In genomic region chr1:51310871-51311613, GRCh38 we compare ENCODE assay signal across 20 cellular contexts. TPM values are rescaled to one million over a fixed set of nuclear protein-coding genes. Genes with fewer than 3 reads are reported as not detected.
DNase-seq lines count a peak whose midpoint lies in the region; ATAC-seq, FAIRE-seq and TF ChIP-seq lines count a peak whose summit lies in the region.
"Had no signal": no experiment of that assay in that cellular context is flagged by ENCODE, and none has a peak within 500 bp of the region (broad histone marks: within the 10 kb centered on the region; RNA-seq: fewer than 3 reads in every experiment).

No MANE protein-coding gene starts in this region.

- TF ChIP-seq CTCF in endothelial cell of umbilical vein (IDR thresholded peaks at IDR 0.05; ENCODE audit: extremely low read depth in 1 of 2, insufficient read depth in 1 of 2, low read depth in 1 of 2, low read length in 2 of 2) (peak in 1 of 2 donors; percentile 23), ascending aorta (IDR thresholded peaks at IDR 0.05) (no peak), esophagus squamous epithelium (IDR thresholded peaks at IDR 0.05) (no peak)

- no peaks in the 10 kb centered on the region for H3K9me3 Mint-ChIP-seq in activated naive CD4-positive, alpha-beta T cell treated with anti-CD3 and anti-CD28 coated beads for 36 hours
- no peaks in the 10 kb centered on the region for H3K9me3 Mint-ChIP-seq in activated naive CD4-positive, alpha-beta T cell treated with anti-CD3 and anti-CD28 coated beads, Interleukin-2, amount 10 ng/mL, durations not matched to agents 7 days and 5 days
- no peaks in the 10 kb centered on the region for H3K9me3 Mint-ChIP-seq in stimulated activated naive B cell treated with anti-CD40 and anti-IgM and Interleukin-4, amounts not matched to agents 10 μg/mL and 1 μg/mL and 100 μg/mL, for 72 hours
- H3K9me3 Mint-ChIP-seq: activated T-helper 17 cell treated with anti-CD3 and anti-CD28 coated beads, Interleukin-2, amount 50 U/mL, for 72 hours; central memory CD8-positive, alpha-beta T cell; mesothelial cell of epicardium; neural crest cell had no signal

- no peak overlapping the region for H3K27ac ChIP-seq in endothelial cell of umbilical vein (ENCODE audit: insufficient read depth, low read depth, low read length)
- no peak overlapping the region for H3K27ac ChIP-seq in ascending aorta
- H3K27ac ChIP-seq in esophagus squamous epithelium = no peak overlapping the region
- H3K27ac ChIP-seq: adrenal gland had no signal

- no peak overlapping the region for H3K9ac ChIP-seq in endothelial cell of umbilical vein (replicated peaks; ENCODE audit: extremely low read depth, insufficient read depth, low read length)

- H3K27me3 Mint-ChIP-seq in activated naive CD4-positive, alpha-beta T cell treated with anti-CD3 and anti-CD28 coated beads for 36 hours (ENCODE audit: low read depth) = no peaks in the 10 kb centered on the region
- no peaks in the 10 kb centered on the region for H3K27me3 Mint-ChIP-seq in activated naive CD4-positive, alpha-beta T cell treated with anti-CD3 and anti-CD28 coated beads, Interleukin-2, amount 10 ng/mL, durations not matched to agents 7 days and 5 days
- H3K27me3 Mint-ChIP-seq in stimulated activated naive B cell treated with anti-CD40 and anti-IgM and Interleukin-4, amounts not matched to agents 10 μg/mL and 1 μg/mL and 100 μg/mL, for 72 hours = no peaks in the 10 kb centered on the region
- H3K27me3 Mint-ChIP-seq: activated T-helper 17 cell treated with anti-CD3 and anti-CD28 coated beads, Interleukin-2, amount 50 U/mL, for 72 hours; central memory CD8-positive, alpha-beta T cell had no signal

- H3K27me3 ChIP-seq in endothelial cell of umbilical vein (ENCODE audit: control insufficient read depth in 2 of 2, insufficient read depth in 2 of 2, low read length in 2 of 2) = no peaks in the 10 kb centered on the region
- H3K27me3 ChIP-seq in ascending aorta = no peaks in the 10 kb centered on the region
- no peaks in the 10 kb centered on the region for H3K27me3 ChIP-seq in esophagus squamous epithelium
- H3K27me3 ChIP-seq: adrenal gland had no signal

- H4K20me1 ChIP-seq in endothelial cell of umbilical vein (replicated peaks; ENCODE audit: control insufficient read depth, extremely low read depth, insufficient read depth, low read length) = no peaks in the 10 kb centered on the region

- H3K4me1 ChIP-seq in endothelial cell of umbilical vein (ENCODE audit: control insufficient read depth, extremely low read depth, insufficient read depth, low read length) (peaks cover 28% of the 10 kb centered on the region), ascending aorta (peaks cover 2 to 3% of the 10 kb centered on the region in 2 donors), esophagus squamous epithelium (peaks cover 21 to 33% (median 29%) of the 10 kb centered on the region in 3 donors)

- peak; percentile 82 to 89 for ATAC-seq in stimulated activated naive B cell treated with anti-CD40 and anti-IgM and Interleukin-4, amounts not matched to agents 10 μg/mL and 1 μg/mL and 100 μg/mL, for 72 hours (replicated peaks)
- ATAC-seq in GM19395 (IDR thresholded peaks at IDR 0.05; ENCODE audit: unreplicated experiment) = no peak
- ATAC-seq: activated CD4-positive, CD25-positive, alpha-beta regulatory T cell treated with anti-CD3 and anti-CD28 coated beads, Interleukin-2, amount 50 U/mL, for 24 hours; activated T-helper 17 cell treated with anti-CD3 and anti-CD28 coated beads, Interleukin-2, amount 50 U/mL, for 72 hours had no signal

- POLR2A ChIA-PET in endothelial cell of umbilical vein (lab: Charles Lee) = no interaction called here

- no peaks in the 10 kb centered on the region for H3K36me3 Mint-ChIP-seq in activated naive CD4-positive, alpha-beta T cell treated with anti-CD3 and anti-CD28 coated beads for 36 hours (ENCODE audit: low read depth)
- no peaks in the 10 kb centered on the region for H3K36me3 Mint-ChIP-seq in activated naive CD4-positive, alpha-beta T cell treated with anti-CD3 and anti-CD28 coated beads, Interleukin-2, amount 10 ng/mL, durations not matched to agents 7 days and 5 days
- no peaks in the 10 kb centered on the region for H3K36me3 Mint-ChIP-seq in stimulated activated naive B cell treated with anti-CD40 and anti-IgM and Interleukin-4, amounts not matched to agents 10 μg/mL and 1 μg/mL and 100 μg/mL, for 72 hours
- H3K36me3 Mint-ChIP-seq: mesothelial cell of epicardium had no signal

- TF ChIP-seq POLR2A in endothelial cell of umbilical vein (IDR thresholded peaks at IDR 0.05; ENCODE audit: low read depth, low read length) = no peak
- no peak for TF ChIP-seq POLR2A in esophagus squamous epithelium (IDR thresholded peaks at IDR 0.05)

- H3K27ac Mint-ChIP-seq in activated naive CD4-positive, alpha-beta T cell treated with anti-CD3 and anti-CD28 coated beads for 36 hours = no peak overlapping the region
- no peak overlapping the region for H3K27ac Mint-ChIP-seq in activated naive CD4-positive, alpha-beta T cell treated with anti-CD3 and anti-CD28 coated beads, Interleukin-2, amount 10 ng/mL, durations not matched to agents 7 days and 5 days
- H3K27ac Mint-ChIP-seq in stimulated activated naive B cell treated with anti-CD40 and anti-IgM and Interleukin-4, amounts not matched to agents 10 μg/mL and 1 μg/mL and 100 μg/mL, for 72 hours = peak overlapping the region; percentile 37
- H3K27ac Mint-ChIP-seq: activated T-helper 17 cell treated with anti-CD3 and anti-CD28 coated beads, Interleukin-2, amount 50 U/mL, for 72 hours; mesothelial cell of epicardium had no signal

- H3K36me3 ChIP-seq in endothelial cell of umbilical vein (ENCODE audit: control insufficient read depth in 2 of 2, extremely low read depth in 1 of 2, insufficient read depth in 2 of 2, low read length in 2 of 2) = no peaks in the 10 kb centered on the region
- H3K36me3 ChIP-seq in ascending aorta = no peaks in the 10 kb centered on the region
- peaks cover 0 to 11% (median 4%) of the 10 kb centered on the region in 3 donors for H3K36me3 ChIP-seq in esophagus squamous epithelium
- H3K36me3 ChIP-seq: adrenal gland had no signal

- intact Hi-C loops in activated naive CD4-positive, alpha-beta T cell treated with anti-CD3 and anti-CD28 coated beads for 36 hours (cut with micrococcal nuclease) = no loop called here
- intact Hi-C loops in endothelial cell of umbilical vein (cut with micrococcal nuclease) = no loop called here
- intact Hi-C loops in ascending aorta (cut with DNase I) = no loop called here
- intact Hi-C loops in esophagus squamous epithelium (cut with DNase I) = no loop called here

- 68 to 69% methylated on average over 11 of the region's 15 CpGs for WGBS in esophagus squamous epithelium, 2 donors

- H3K4me1 Mint-ChIP-seq in activated naive CD4-positive, alpha-beta T cell treated with anti-CD3 and anti-CD28 coated beads for 36 hours (ENCODE audit: low read depth) = peaks cover 11% of the 10 kb centered on the region
- peaks cover 8% of the 10 kb centered on the region for H3K4me1 Mint-ChIP-seq in activated naive CD4-positive, alpha-beta T cell treated with anti-CD3 and anti-CD28 coated beads, Interleukin-2, amount 10 ng/mL, durations not matched to agents 7 days and 5 days
- H3K4me1 Mint-ChIP-seq in stimulated activated naive B cell treated with anti-CD40 and anti-IgM and Interleukin-4, amounts not matched to agents 10 μg/mL and 1 μg/mL and 100 μg/mL, for 72 hours = peaks cover 24 to 27% of the 10 kb centered on the region in 2 donors
- H3K4me1 Mint-ChIP-seq: neural crest cell had no signal

- H3K4me3 ChIP-seq in endothelial cell of umbilical vein (replicated peaks in 1 of 3; ENCODE audit: insufficient read depth in 1 of 3, low read depth in 1 of 3, low read length in 3 of 3) (no peak overlapping the region), ascending aorta (no peak overlapping the region), esophagus squamous epithelium (no peak overlapping the region)
- H3K4me3 ChIP-seq: adrenal gland had no signal

- H3K79me2 ChIP-seq in endothelial cell of umbilical vein (ENCODE audit: control insufficient read depth, insufficient read depth, low read length) = no peaks in the 10 kb centered on the region

- no peaks in the 10 kb centered on the region for H3K9me3 ChIP-seq in endothelial cell of umbilical vein (replicated peaks; ENCODE audit: control insufficient read depth, insufficient read depth, low read length)
- no peaks in the 10 kb centered on the region for H3K9me3 ChIP-seq in ascending aorta
- H3K9me3 ChIP-seq in esophagus squamous epithelium = no peaks in the 10 kb centered on the region
- H3K9me3 ChIP-seq: adrenal gland had no signal

- H3K9me1 ChIP-seq in endothelial cell of umbilical vein (replicated peaks; ENCODE audit: control insufficient read depth, extremely low read depth, insufficient read depth, low read length) = no peaks in the 10 kb centered on the region

- CTCF ChIA-PET in activated naive CD4-positive, alpha-beta T cell treated with anti-CD3 and anti-CD28 coated beads for 36 hours (lab: Charles Lee) = interaction anchor here (1.3 kb wide), 1 partner anchor 14 kb away, joined by 3 read pairs; no protein-coding TSS in a partner anchor
- CTCF ChIA-PET in activated naive CD4-positive, alpha-beta T cell treated with anti-CD3 and anti-CD28 coated beads, Interleukin-2, amount 10 ng/mL, durations not matched to agents 7 days and 5 days (lab: Charles Lee) = interaction anchor here (3.5 kb wide), 1 partner anchor 15 kb away, joined by 17 read pairs; no protein-coding TSS in a partner anchor
- CTCF ChIA-PET in endothelial cell of umbilical vein (lab: Charles Lee) = interaction anchor here (1.6 to 2.4 kb wide), 2 partner anchors 14 to 15 kb away, joined by 6 to 15 read pairs; no protein-coding TSS in a partner anchor

- H3K4me2 ChIP-seq in endothelial cell of umbilical vein (ENCODE audit: insufficient read depth, low read length) = no peak overlapping the region

- dilution Hi-C loops in endothelial cell of umbilical vein (cut with MboI; ENCODE audit: extremely low pct_ligation_motif_present, low sequenced_read_pairs) = no loop called here

- H2AFZ ChIP-seq in endothelial cell of umbilical vein (ENCODE audit: low read depth, low read length) = peak overlapping the region; percentile 13

- no TSS peak for BruUV-seq in endothelial cell of umbilical vein (replicated peaks; lab: Mats Ljungman, UMichigan)

- no peak overlapping the region for H3K4me3 Mint-ChIP-seq in activated naive CD4-positive, alpha-beta T cell treated with anti-CD3 and anti-CD28 coated beads for 36 hours
- H3K4me3 Mint-ChIP-seq in activated naive CD4-positive, alpha-beta T cell treated with anti-CD3 and anti-CD28 coated beads, Interleukin-2, amount 10 ng/mL, durations not matched to agents 7 days and 5 days = no peak overlapping the region
- H3K4me3 Mint-ChIP-seq in stimulated activated naive B cell treated with anti-CD40 and anti-IgM and Interleukin-4, amounts not matched to agents 10 μg/mL and 1 μg/mL and 100 μg/mL, for 72 hours = peak overlapping the region in 1 of 2 donors; percentile 5
- H3K4me3 Mint-ChIP-seq: activated T-helper 17 cell treated with anti-CD3 and anti-CD28 coated beads, Interleukin-2, amount 50 U/mL, for 72 hours; central memory CD8-positive, alpha-beta T cell; mesothelial cell of epicardium; neural crest cell had no signal

- DNase-seq in activated naive CD4-positive, alpha-beta T cell treated with anti-CD3 and anti-CD28 coated beads for 36 hours = peak; percentile 28
- no peak for DNase-seq in activated naive CD4-positive, alpha-beta T cell treated with anti-CD3 and anti-CD28 coated beads, Interleukin-2, amount 10 ng/mL, durations not matched to agents 7 days and 5 days
- DNase-seq in endothelial cell of umbilical vein (ENCODE audit: low read depth, low spot score) = peak; percentile 36
- DNase-seq in stimulated activated naive B cell treated with anti-CD40 and anti-IgM and Interleukin-4, amounts not matched to agents 10 μg/mL and 1 μg/mL and 100 μg/mL, for 72 hours = peak; percentile 48
- DNase-seq in ascending aorta (ENCODE audit: low spot score in 2 of 2) = no peak
- DNase-seq in esophagus squamous epithelium (lab: John Stamatoyannopoulos, UW) = no peak
- DNase-seq: adrenal gland, GF-D8, GOT3, NCI-H1105, T-helper 2 cell had no signal

- FAIRE-seq in endothelial cell of umbilical vein (lab: Jason Lieb, UNC) = peak; percentile 46
- FAIRE-seq: A204.1, D721Med had no signal

RNA-seq across cellular contexts. Expression of gene TTC39A, which starts 19.3 kb away (rescaled TPM):
- not detected for total RNA-seq in activated naive CD4-positive, alpha-beta T cell treated with anti-CD3 and anti-CD28 coated beads for 36 hours
- polyA plus RNA-seq in PFSK-1 (2012; ENCODE audit: insufficient read length, low read depth) = 19.6 TPM
- total RNA-seq in endothelial cell of umbilical vein = 1.2 and 1.7 TPM in 2 replicates
- 0.81 and 1.1 TPM in 2 replicates for polyA plus RNA-seq in endothelial cell of umbilical vein
- polyA plus RNA-seq in endothelial cell of umbilical vein (2011; cell fraction: cytosol; rRNA removed) = 0.66 and 1.2 TPM in 2 replicates
- 1.6 and 1.7 TPM in 2 replicates for polyA plus RNA-seq in endothelial cell of umbilical vein (2011; cell fraction: nucleus; rRNA removed)
- 0.76 and 1.8 TPM in 2 replicates for polyA plus RNA-seq in endothelial cell of umbilical vein (2012)
- polyA minus RNA-seq in endothelial cell of umbilical vein = 1.0 and 4.3 TPM in 2 replicates
- polyA minus RNA-seq in endothelial cell of umbilical vein (2011; cell fraction: cytosol; rRNA and poly(A)+ RNA removed) = not detected
- polyA minus RNA-seq in endothelial cell of umbilical vein (2011; cell fraction: nucleus; rRNA and poly(A)+ RNA removed) = 0.67 and 1.5 TPM in 2 replicates
- not detected for total RNA-seq in ascending aorta
- 10 to 100 TPM; 16.4 to 60.9 (median 48.8) TPM for total RNA-seq in esophagus squamous epithelium

Comparison
In these comparisons a context has a peak if more than half of its experiments do, and no peak if none do; other contexts are left out.
1. DNase-seq: peak in activated naive CD4-positive, alpha-beta T cell treated with anti-CD3 and anti-CD28 coated beads for 36 hours (single experiment), endothelial cell of umbilical vein (single experiment) and stimulated activated naive B cell treated with anti-CD40 and anti-IgM and Interleukin-4, amounts not matched to agents 10 μg/mL and 1 μg/mL and 100 μg/mL, for 72 hours (single experiment); none in activated naive CD4-positive, alpha-beta T cell treated with anti-CD3 and anti-CD28 coated beads, Interleukin-2, amount 10 ng/mL, durations not matched to agents 7 days and 5 days (single experiment), ascending aorta (0 of 2) and esophagus squamous epithelium (single experiment).